ENCODE assay signal across 13 cellular contexts in genomic region chr2:128306931-128307460, GRCh38. TPM values are rescaled to one million over a fixed set of nuclear protein-coding genes. Genes with fewer than 3 reads are reported as not detected.
DNase-seq lines count a peak whose midpoint lies in the region; ATAC-seq, FAIRE-seq and TF ChIP-seq lines count a peak whose summit lies in the region.
"Had no signal": no experiment of that assay in that cellular context is flagged by ENCODE, and none has a peak within 500 bp of the region (broad histone marks: within the 10 kb centered on the region; RNA-seq: fewer than 3 reads in every experiment).

No MANE protein-coding gene starts in this region.

- 83% methylated on average over 11 of the region's 11 CpGs for WGBS in HepG2 (ENCODE audit: low lambda C conversion rate)
- WGBS in suprapubic skin, result 80% methylated on average over 4 of the region's 11 CpGs

- no peak for TF ChIP-seq CTCF in MCF 10A (IDR thresholded peaks at IDR 0.05; ENCODE audit: unreplicated experiment)
- TF ChIP-seq CTCF in HepG2 (CRISPR knock-in tag; IDR thresholded peaks at IDR 0.05), result no peak
- no peak for TF ChIP-seq CTCF in suprapubic skin (IDR thresholded peaks at IDR 0.05)

- no peak overlapping the region for H2AFZ ChIP-seq in HepG2 (ENCODE audit: low read length)

- no TSS peak for BruUV-seq in MCF 10A (replicated peaks; lab: Mats Ljungman, UMichigan)
- BruUV-seq in HepG2 (replicated peaks; lab: Mats Ljungman, UMichigan), result no TSS peak

- H3K4me1 Mint-ChIP-seq in MCF 10A (ENCODE audit: insufficient read depth, unreplicated experiment), result peaks cover 41% of the 10 kb centered on the region

- intact Hi-C loops in MCF 10A (cut with micrococcal nuclease), result loop anchor here (10.0 kb wide), 1 partner anchor 242 kb away; no protein-coding TSS in a partner anchor
- intact Hi-C loops in HepG2 (cut with micrococcal nuclease; ENCODE audit: unreplicated experiment), result loop anchor here (2.0 to 5.0 kb wide), 4 partner anchors 14 to 280 kb away; partner anchors contain the start of gene SAP130

- H3K27me3 ChIP-seq in HepG2 (ENCODE audit: control insufficient read depth in 1 of 2, insufficient read depth in 2 of 2, low read length in 2 of 2) (no peaks in the 10 kb centered on the region), suprapubic skin (no peaks in the 10 kb centered on the region)

- H3K27ac Mint-ChIP-seq in MCF 10A (ENCODE audit: low read depth, unreplicated experiment), result peak overlapping the region; percentile 95

- TF ChIP-seq EP300 in HepG2 (IDR thresholded peaks at IDR 0.05; ENCODE audit: low read depth in 2 of 2, low read length in 2 of 2) (no peak), HepG2 (CRISPR knock-in tag; IDR thresholded peaks at IDR 0.05; ENCODE audit: borderline replicate concordance) (no peak), suprapubic skin (IDR thresholded peaks at IDR 0.05) (no peak)

- H3K27ac ChIP-seq in HepG2 (ENCODE audit: extremely low read length, insufficient read depth, low read length) (peak overlapping the region; percentile 21), suprapubic skin (peak overlapping the region; percentile 86)
- H3K27ac ChIP-seq: 22Rv1, thoracic aorta had no signal

- DNase-seq in DMS53 (lab: John Stamatoyannopoulos, UW), result peak; percentile 16
- no peak for DNase-seq in DMS53 treated with DMSO at 0.1 percent for 48 hours (lab: John Stamatoyannopoulos, UW; ENCODE audit: unreplicated experiment)
- DNase-seq in MCF 10A (ENCODE audit: unreplicated experiment), result no peak
- no peak for DNase-seq in HepG2 (ENCODE audit: low spot score)
- peak in 1 of 2 donors; percentile 60 for DNase-seq in suprapubic skin (ENCODE audit: low spot score in 2 of 2)
- DNase-seq in NOMO-1 treated with DMSO at 0.1 percent for 48 hours (lab: John Stamatoyannopoulos, UW; ENCODE audit: unreplicated experiment), result no peak
- no peak for DNase-seq in NCI-H2227 treated with DMSO at 0.1 percent for 48 hours (lab: John Stamatoyannopoulos, UW)
- DNase-seq: activated CD4-positive, alpha-beta T cell treated with anti-CD3 and anti-CD28 coated beads for 48 hours; GOT3; hippocampal formation had no signal

- no peak overlapping the region for H3K4me3 ChIP-seq in HepG2 (replicated peaks in 1 of 3; ENCODE audit: insufficient read depth in 1 of 3, low read depth in 2 of 3, low read length in 3 of 3)
- H3K4me3 ChIP-seq in suprapubic skin, result no peak overlapping the region
- H3K4me3 ChIP-seq: thoracic aorta had no signal

- TF ChIP-seq POLR2A in HepG2 (IDR thresholded peaks at IDR 0.05; ENCODE audit: insufficient read depth in 1 of 2, low read depth in 2 of 2, low read length in 2 of 2) (no peak), suprapubic skin (IDR thresholded peaks at IDR 0.05) (no peak)

- H3K27me3 Mint-ChIP-seq in MCF 10A (ENCODE audit: insufficient read depth, unreplicated experiment), result no peaks in the 10 kb centered on the region

- POLR2A ChIA-PET in MCF 10A (lab: Yijun Ruan, JAX) (interaction anchor here (2.5 kb wide), 1 partner anchor 10 kb away, joined by 9 read pairs; no protein-coding TSS in a partner anchor), HepG2 (lab: Yijun Ruan, JAX) (interaction anchor here (1.0 to 1.7 kb wide), 6 partner anchors 10 to 128 kb away, joined by 3 to 9 read pairs (median 5); no protein-coding TSS in a partner anchor)

- peaks cover 34 to 76% of the 10 kb centered on the region in 2 experiments; a peak in 4 of 5 replicates for H3K36me3 ChIP-seq in HepG2 (replicated peaks in 1 of 2; ENCODE audit: control insufficient read depth in 1 of 2, insufficient read depth in 2 of 2, low read length in 2 of 2)
- no peaks in the 10 kb centered on the region for H3K36me3 ChIP-seq in suprapubic skin
- H3K36me3 ChIP-seq: thoracic aorta had no signal

- no peak for FAIRE-seq in HepG2 (lab: Jason Lieb, UNC)

- no peaks in the 10 kb centered on the region for H3K36me3 Mint-ChIP-seq in MCF 10A (ENCODE audit: insufficient read depth, unreplicated experiment)

- TF ChIP-seq RAD21 in HepG2 (CRISPR knock-in tag; IDR thresholded peaks at IDR 0.05), result no peak

- peak overlapping the region; percentile 74; the same call in 1 of the 2 replicates for H3K4me2 ChIP-seq in HepG2 (ENCODE audit: low read depth, low read length)

- H3K9ac ChIP-seq in HepG2 (ENCODE audit: insufficient read depth, low read depth, low read length), result no peak overlapping the region

- H3K9me3 ChIP-seq in HepG2 (ENCODE audit: low read length), result no peaks in the 10 kb centered on the region
- no peaks in the 10 kb centered on the region for H3K9me3 ChIP-seq in suprapubic skin
- H3K9me3 ChIP-seq: thoracic aorta had no signal

- H3K79me2 ChIP-seq in HepG2 (ENCODE audit: insufficient read depth, low read length), result peaks cover 97% of the 10 kb centered on the region

- peaks cover 96% of the 10 kb centered on the region for H4K20me1 ChIP-seq in HepG2 (ENCODE audit: insufficient read depth, low read length)

- in situ Hi-C loops in HepG2 (cut with HindIII; ENCODE audit: extremely low pct_ligation_motif_present, low pct_unique_long_range_greater_than_20kb), result loop anchor here (5.0 kb wide), 2 partner anchors 135 to 245 kb away; no protein-coding TSS in a partner anchor

- CTCF ChIA-PET in MCF 10A (lab: Yijun Ruan, JAX), result interaction anchor here (0.7 kb wide), 1 partner anchor 11 kb away, joined by 3 read pairs; no protein-coding TSS in a partner anchor
- CTCF ChIA-PET in HepG2 (lab: Yijun Ruan, JAX; ENCODE audit: low intra/inter-chr PET ratio, low total read pairs), result interaction anchor here (0.8 to 1.2 kb wide), 2 partner anchors 73 to 128 kb away, joined by 3 to 5 read pairs; no protein-coding TSS in a partner anchor

- H3K9me3 Mint-ChIP-seq in MCF 10A (ENCODE audit: unreplicated experiment), result no peaks in the 10 kb centered on the region

- no peak overlapping the region for H3K4me3 Mint-ChIP-seq in MCF 10A (ENCODE audit: unreplicated experiment)

- no peak for ATAC-seq in HepG2
- ATAC-seq in GM21619 (IDR thresholded peaks at IDR 0.05; ENCODE audit: unreplicated experiment), result no peak

- H3K4me1 ChIP-seq in HepG2 (ENCODE audit: insufficient read depth, low read length) (peaks cover 91% of the 10 kb centered on the region), suprapubic skin (peaks cover 95% of the 10 kb centered on the region)

TF ChIP-seq in HepG2, 621 proteins besides CTCF, POLR2A, EP300 and RAD21 (continues in another document):
- no peak for TF ChIP-seq ZNF629 (CRISPR knock-in tag; conservative IDR thresholded peaks at IDR 0.05)
- TF ChIP-seq ZBTB7A (CRISPR knock-in tag; IDR thresholded peaks at IDR 0.05), result no peak
- no peak for TF ChIP-seq ZBTB25 (CRISPR knock-in tag; IDR thresholded peaks at IDR 0.05)
- no peak for TF ChIP-seq ZNF737 (CRISPR knock-in tag; IDR thresholded peaks at IDR 0.05; ENCODE audit: borderline replicate concordance)
- TF ChIP-seq HNRNPK (IDR thresholded peaks at IDR 0.05; ENCODE audit: low read depth, low read length, poor library complexity, severe bottlenecking), result no peak
- TF ChIP-seq ZMAT5 (CRISPR knock-in tag; IDR thresholded peaks at IDR 0.05; ENCODE audit: borderline replicate concordance, low read depth), result no peak
- TF ChIP-seq ATF1 (CRISPR knock-in tag; IDR thresholded peaks at IDR 0.05), result no peak
- no peak for TF ChIP-seq SRF (IDR thresholded peaks at IDR 0.05; ENCODE audit: low read depth, low read length)
- no peak for TF ChIP-seq ARNT (IDR thresholded peaks at IDR 0.05)
- peak; percentile 70 for TF ChIP-seq ZNF891 (CRISPR knock-in tag; IDR thresholded peaks at IDR 0.05)

RNA-seq across cellular contexts. Expression of gene HS6ST1, which starts 11.7 kb away (rescaled TPM):
- total RNA-seq in MCF 10A (2022) (9.6 and 11.4 TPM in 2 replicates), HepG2 (2016; rRNA removed; fragmentation: Illumina TruSeq; extraction: Trizol) (68.4 and 84.6 TPM in 2 replicates), suprapubic skin (10 to 100 TPM; 55.7 to 75.0 (median 67.3) TPM)
- total RNA-seq in HepG2 (2016; cell fraction: cytosol; rRNA removed; fragmentation: Illumina TruSeq; extraction: Trizol; ENCODE audit: low read depth), result 8.0 TPM in 2 replicates
- 60.2 and 86.4 TPM in 2 replicates for total RNA-seq in HepG2 (2016; cell fraction: insoluble cytoplasmic fraction; rRNA removed; fragmentation: Illumina TruSeq; extraction: Trizol)
- total RNA-seq in HepG2 (2016; cell fraction: membrane; rRNA removed; fragmentation: Illumina TruSeq; extraction: Trizol), result 38.4 and 40.3 TPM in 2 replicates
- 59.1 and 66.3 TPM in 2 replicates for total RNA-seq in HepG2 (2016; cell fraction: nucleus; rRNA removed; fragmentation: Illumina TruSeq; extraction: Trizol)
- 34.5 and 42.2 TPM in 2 replicates for polyA plus RNA-seq in HepG2 (2011; rRNA removed)
- 35.2 and 53.7 TPM in 2 replicates for polyA plus RNA-seq in HepG2 (2011; cell fraction: cytosol; rRNA removed)
- polyA plus RNA-seq in HepG2 (2011; cell fraction: nucleus; rRNA removed), result 38.8 and 44.3 TPM in 2 replicates
- polyA plus RNA-seq in HepG2 (2012), result 50.2 and 79.5 TPM in 2 replicates
- 5.2 and 5.6 TPM in 2 replicates for polyA plus RNA-seq in HepG2 (2016; cell fraction: cytosol; fragmentation: Illumina TruSeq; extraction: Trizol; ENCODE audit: low read depth)
- 70.3 and 83.1 TPM in 2 replicates for polyA plus RNA-seq in HepG2 (2016; cell fraction: insoluble cytoplasmic fraction; fragmentation: Illumina TruSeq; extraction: Trizol; ENCODE audit: low read depth)
- 24.6 and 27.0 TPM in 2 replicates for polyA plus RNA-seq in HepG2 (2016; cell fraction: membrane; fragmentation: Illumina TruSeq; extraction: Trizol; ENCODE audit: low read depth)
- 106 and 113 TPM in 2 replicates for polyA plus RNA-seq in HepG2 (2016; cell fraction: nucleus; fragmentation: Illumina TruSeq; extraction: Trizol; ENCODE audit: insufficient read depth, low read depth)
- 7.6 and 148 TPM in 2 replicates for polyA minus RNA-seq in HepG2 (2011; rRNA and poly(A)+ RNA removed; ENCODE audit: low replicate concordance)
- polyA minus RNA-seq in HepG2 (2011; cell fraction: cytosol; rRNA and poly(A)+ RNA removed), result 47.4 and 52.3 TPM in 2 replicates
- polyA minus RNA-seq in HepG2 (2011; cell fraction: nucleus; rRNA and poly(A)+ RNA removed), result 39.0 and 60.8 TPM in 2 replicates
